ENCODE assay signal across 8 cellular contexts in the genomic region with DNA sequence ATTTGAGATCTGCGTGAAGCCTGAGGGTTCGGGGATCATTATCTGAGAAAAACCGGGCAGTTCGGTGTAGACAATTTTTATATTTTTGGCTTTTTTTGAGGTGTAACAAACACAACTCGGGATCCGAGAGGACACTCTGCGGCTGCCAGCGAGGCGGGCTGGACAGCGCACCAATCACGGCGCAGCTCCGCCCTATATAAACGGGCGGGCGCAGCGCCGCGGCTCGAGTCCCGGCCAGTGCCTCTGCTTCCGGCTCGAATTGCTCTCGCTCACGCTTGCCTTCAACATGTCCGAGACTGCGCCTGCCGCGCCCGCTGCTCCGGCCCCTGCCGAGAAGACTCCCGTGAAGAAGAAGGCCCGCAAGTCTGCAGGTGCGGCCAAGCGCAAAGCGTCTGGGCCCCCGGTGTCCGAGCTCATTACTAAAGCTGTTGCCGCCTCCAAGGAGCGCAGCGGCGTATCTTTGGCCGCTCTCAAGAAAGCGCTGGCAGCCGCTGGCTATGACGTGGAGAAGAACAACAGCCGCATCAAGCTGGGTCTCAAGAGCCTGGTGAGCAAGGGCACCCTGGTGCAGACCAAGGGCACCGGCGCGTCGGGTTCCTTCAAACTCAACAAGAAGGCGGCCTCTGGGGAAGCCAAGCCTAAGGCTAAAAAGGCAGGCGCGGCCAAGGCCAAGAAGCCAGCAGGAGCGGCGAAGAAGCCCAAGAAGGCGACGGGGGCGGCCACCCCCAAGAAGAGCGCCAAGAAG.
DNase-seq lines count a peak whose midpoint lies in the region; ATAC-seq lines count a peak whose summit lies in the region.

No MANE protein-coding gene starts in this region.

- ATAC-seq in GM21515 (IDR thresholded peaks at IDR 0.05; ENCODE audit: unreplicated experiment) (peak; percentile 45), esophagus mucosa (peak; percentile 76)

- H3K27me3 ChIP-seq in muscle layer of duodenum (ENCODE audit: low read depth, low read length): no peaks in the 10 kb centered on the region

- DNase-seq in D341Med (ENCODE audit: low spot score) (peak; percentile 94), HuH-7 (ENCODE audit: low spot score) (peak; percentile 53), OCI-M2 (lab: John Stamatoyannopoulos, UW; ENCODE audit: unreplicated experiment) (peak; percentile 86)
- DNase-seq in activated T-cell treated with anti-CD3 and anti-CD28 coated beads, Interleukin-2, amount 50 U/mL, for 48 hours: peak; percentile 90 to 94
- peak; percentile 64 to 74 for DNase-seq in stimulated activated CD8-positive, alpha-beta memory T cell treated with anti-CD3 and anti-CD28 coated beads, Interleukin-7, amount 100 ng/mL, for 1 hour (ENCODE audit: low read depth in 2 of 2)

- H3K4me1 ChIP-seq in muscle layer of duodenum (ENCODE audit: control insufficient read depth in 1 of 2, insufficient read depth in 2 of 2, low read length in 2 of 2): peaks cover 10% of the 10 kb centered on the region in 2 donors

- no peaks in the 10 kb centered on the region for H3K36me3 ChIP-seq in muscle layer of duodenum (ENCODE audit: control insufficient read depth in 1 of 2, insufficient read depth in 2 of 2, low read length in 2 of 2)

- peak overlapping the region; percentile 82 to 90 for H3K4me3 ChIP-seq in muscle layer of duodenum (ENCODE audit: low read depth in 1 of 2, low read length in 2 of 2)

- H3K27ac ChIP-seq in muscle layer of duodenum (ENCODE audit: low read length): peak overlapping the region; percentile 98

- H3K9me3 ChIP-seq in muscle layer of duodenum (ENCODE audit: control insufficient read depth in 1 of 2, low read length in 2 of 2): no peaks in the 10 kb centered on the region

Comparison
In these comparisons a context has a peak if more than half of its experiments do, and no peak if none do; other contexts are left out.
1. Peak in every context shown above with its lines: DNase-seq, ATAC-seq, H3K4me3 ChIP-seq and H3K27ac ChIP-seq.